13 cellular contexts compared by ENCODE assay signal in genomic region chr12:56146492-56147460, GRCh38. TPM values are rescaled to one million over a fixed set of nuclear protein-coding genes. Genes with fewer than 3 reads are reported as not detected.
DNase-seq lines count a peak whose midpoint lies in the region; ATAC-seq, FAIRE-seq and TF ChIP-seq lines count a peak whose summit lies in the region.
"Had no signal": no experiment of that assay in that cellular context is flagged by ENCODE, and none has a peak within 500 bp of the region (broad histone marks: within the 10 kb centered on the region; RNA-seq: fewer than 3 reads in every experiment).

No MANE protein-coding gene starts in this region.

- H3K4me2 ChIP-seq in hepatocyte, result no peak overlapping the region

- intact Hi-C loops in adrenal gland (cut with DNase I), result no loop called here

- peak overlapping the region; percentile 51 to 81 (median 69) for H3K27ac ChIP-seq in adrenal gland
- peak overlapping the region; percentile 21 for H3K27ac ChIP-seq in hepatocyte
- peak overlapping the region in 1 of 2 donors; percentile 21 for H3K27ac ChIP-seq in small intestine (ENCODE audit: low read depth in 1 of 2, low read length in 1 of 2)

- 33 to 37% (median 35%) methylated on average over 13 of the region's 13 CpGs for WGBS in adrenal gland, 4 donors
- WGBS in hepatocyte (ENCODE audit: low lambda C conversion rate, missing lambda C conversion rate), result 80% methylated on average over 13 of the region's 13 CpGs
- 61 to 70% (median 66%) methylated on average over 13 of the region's 13 CpGs for WGBS in small intestine, 3 donors

- H3K27me3 Mint-ChIP-seq in T-helper 2 cell treated with Interferon-gamma antibody and Interleukin-4, amounts not matched to agents 5 μg/mL and 100 μg/mL, for 36 hours (ENCODE audit: low read depth), result no peaks in the 10 kb centered on the region
- H3K27me3 Mint-ChIP-seq in nephron progenitor cell (ENCODE audit: low read depth, poor library complexity), result peaks cover 4% of the 10 kb centered on the region

- ATAC-seq in HG02678 (IDR thresholded peaks at IDR 0.05; ENCODE audit: unreplicated experiment) (no peak), SK-N-SH treated with all-trans-retinoic acid at 6 μM for 48 hours (no peak)

- H3K79me2 ChIP-seq in hepatocyte, result no peaks in the 10 kb centered on the region

- H3K9me3 ChIP-seq in adrenal gland (replicated peaks in 1 of 3) (no peaks in the 10 kb centered on the region), hepatocyte (ENCODE audit: low read depth) (no peaks in the 10 kb centered on the region), small intestine (ENCODE audit: control insufficient read depth, low read depth) (no peaks in the 10 kb centered on the region)

- no peaks in the 10 kb centered on the region for H4K20me1 ChIP-seq in hepatocyte (ENCODE audit: insufficient read depth, poor library complexity, severe bottlenecking)

- H3K27me3 ChIP-seq in adrenal gland (no peaks in the 10 kb centered on the region), hepatocyte (no peaks in the 10 kb centered on the region), small intestine (ENCODE audit: control insufficient read depth in 2 of 2, insufficient read depth in 2 of 2, low read length in 2 of 2) (no peaks in the 10 kb centered on the region)

- FAIRE-seq in small intestine (lab: Jason Lieb, UNC), result no peak
- FAIRE-seq: urothelium cell line had no signal

- H3K36me3 ChIP-seq in adrenal gland (replicated peaks in 1 of 2) (peaks cover 0 to 34% of the 10 kb centered on the region in 2 donors), hepatocyte (replicated peaks; ENCODE audit: insufficient read depth, low read depth) (no peaks in the 10 kb centered on the region), small intestine (ENCODE audit: control insufficient read depth in 2 of 2, insufficient read depth in 2 of 2, low read length in 2 of 2) (peaks cover 3 to 10% of the 10 kb centered on the region in 2 donors)

- TF ChIP-seq CTCF in adrenal gland (IDR thresholded peaks at IDR 0.05), result no peak
- no peak for TF ChIP-seq CTCF in hepatocyte (IDR thresholded peaks at IDR 0.05; ENCODE audit: poor library complexity)
- TF ChIP-seq CTCF in nephron progenitor cell (IDR thresholded peaks at IDR 0.05), result no peak

- DNase-seq in T-helper 2 cell treated with Interferon-gamma antibody and Interleukin-4, amounts not matched to agents 5 μg/mL and 100 μg/mL, for 36 hours (ENCODE audit: low spot score), result no peak
- DNase-seq in T-helper 2 cell (no peak), adrenal gland (peak; percentile 66 to 87 (median 77)), hepatocyte (ENCODE audit: low spot score) (peak; percentile 41), small intestine (peak; percentile 61), nephron progenitor cell (no peak)
- DNase-seq: amniotic stem cell; effector CD4-positive, alpha-beta T cell; KG1; NCI-H2081 had no signal

- peak overlapping the region; percentile 50 for H3K27ac Mint-ChIP-seq in T-helper 2 cell treated with Interferon-gamma antibody and Interleukin-4, amounts not matched to agents 5 μg/mL and 100 μg/mL, for 36 hours
- H3K27ac Mint-ChIP-seq in nephron progenitor cell, result no peak overlapping the region

- no peaks in the 10 kb centered on the region for H3K9me2 ChIP-seq in hepatocyte (replicated peaks; ENCODE audit: insufficient read depth)

- no peak overlapping the region for H2AFZ ChIP-seq in hepatocyte

- no peak overlapping the region for H3K4me3 Mint-ChIP-seq in T-helper 2 cell treated with Interferon-gamma antibody and Interleukin-4, amounts not matched to agents 5 μg/mL and 100 μg/mL, for 36 hours
- no peak overlapping the region for H3K4me3 Mint-ChIP-seq in nephron progenitor cell

- H3K9me3 Mint-ChIP-seq in T-helper 2 cell treated with Interferon-gamma antibody and Interleukin-4, amounts not matched to agents 5 μg/mL and 100 μg/mL, for 36 hours, result no peaks in the 10 kb centered on the region
- H3K9me3 Mint-ChIP-seq in nephron progenitor cell, result no peaks in the 10 kb centered on the region

- peaks cover 44% of the 10 kb centered on the region for H3K36me3 Mint-ChIP-seq in T-helper 2 cell treated with Interferon-gamma antibody and Interleukin-4, amounts not matched to agents 5 μg/mL and 100 μg/mL, for 36 hours (ENCODE audit: low read depth)
- peaks cover 31% of the 10 kb centered on the region for H3K36me3 Mint-ChIP-seq in nephron progenitor cell (ENCODE audit: low read depth)

- no peak overlapping the region for H3K4me3 ChIP-seq in adrenal gland
- no peak overlapping the region for H3K4me3 ChIP-seq in hepatocyte
- no peak overlapping the region for H3K4me3 ChIP-seq in small intestine (ENCODE audit: low read depth in 1 of 2, low read length in 2 of 2)

- peak in 1 of 2 donors; percentile 7 for TF ChIP-seq POLR2A in adrenal gland (IDR thresholded peaks at IDR 0.05)

- H3K4me1 Mint-ChIP-seq in T-helper 2 cell treated with Interferon-gamma antibody and Interleukin-4, amounts not matched to agents 5 μg/mL and 100 μg/mL, for 36 hours (ENCODE audit: low read depth), result peaks cover 30% of the 10 kb centered on the region
- peaks cover 11% of the 10 kb centered on the region for H3K4me1 Mint-ChIP-seq in nephron progenitor cell

- peaks cover 23 to 28% of the 10 kb centered on the region in 2 donors for H3K4me1 ChIP-seq in adrenal gland (replicated peaks in 1 of 2)
- H3K4me1 ChIP-seq in hepatocyte (ENCODE audit: insufficient read depth), result peaks cover 18% of the 10 kb centered on the region
- no peaks in the 10 kb centered on the region for H3K4me1 ChIP-seq in small intestine (ENCODE audit: control insufficient read depth in 2 of 2, insufficient read depth in 1 of 2, low read depth in 1 of 2, low read length in 1 of 2)

TF ChIP-seq in SK-N-SH treated with all-trans-retinoic acid at 6 μM for 48 hours, 23 proteins besides CTCF, POLR2A, EP300 and RAD21:
- TF ChIP-seq ZFP3 (CRISPR knock-in tag; IDR thresholded peaks at IDR 0.05), result no peak
- no peak for TF ChIP-seq SNAI2 (CRISPR knock-in tag; IDR thresholded peaks at IDR 0.05)
- no peak for TF ChIP-seq BACH2 (CRISPR knock-in tag; IDR thresholded peaks at IDR 0.05; ENCODE audit: borderline replicate concordance)

RNA-seq across cellular contexts. Expression of gene MYL6B, which starts 5.6 kb away (rescaled TPM):
- total RNA-seq in adrenal gland (10 to 100 TPM; 28.0 to 89.3 (median 60.0) TPM), hepatocyte (80.6 and 98.1 TPM in 2 replicates)
- polyA plus RNA-seq in adrenal gland (100 to 1,000 TPM in 2 of 3 donors, 10 to 100 TPM in 1; 33.4 to 129 (median 118) TPM), hepatocyte (82.2 and 83.9 TPM in 2 replicates), small intestine (10 to 100 TPM; 24.8 to 31.2 (median 28.6) TPM)

RNA-seq across cellular contexts. Expression of gene MYL6, which starts 11.4 kb away (rescaled TPM):
- total RNA-seq in adrenal gland, result 1,000 to 10,000 TPM; 1,276 to 1,610 (median 1,571) TPM
- 1,000 to 10,000 TPM; 1,464 to 3,646 (median 1,841) TPM for polyA plus RNA-seq in adrenal gland
- total RNA-seq in hepatocyte, result 1,441 and 1,490 TPM in 2 replicates
- 2,273 and 2,387 TPM in 2 replicates for polyA plus RNA-seq in hepatocyte
- 1,000 to 10,000 TPM; 2,556 to 4,316 (median 3,376) TPM for polyA plus RNA-seq in small intestine

RNA-seq across cellular contexts. Expression of gene ESYT1, which starts 18.7 kb away (rescaled TPM):
- total RNA-seq in adrenal gland, result 100 to 1,000 TPM in 7 of 8 donors, 10 to 100 TPM in 1; 95.5 to 156 (median 127) TPM
- polyA plus RNA-seq in adrenal gland, result 100 to 1,000 TPM in 1 of 3 donors, 10 to 100 TPM in 2; 27.2 to 103 (median 35.4) TPM
- 44.9 and 52.3 TPM in 2 replicates for total RNA-seq in hepatocyte
- 40.0 and 43.8 TPM in 2 replicates for polyA plus RNA-seq in hepatocyte
- polyA plus RNA-seq in small intestine, result 10 to 100 TPM in 1 of 3 donors, 1 to 10 TPM in 2; 2.7 to 51.8 (median 7.8) TPM

RNA-seq across cellular contexts. Expression of gene ZC3H10, which starts 28.7 kb away (rescaled TPM):
- total RNA-seq in adrenal gland (10 to 100 TPM in 3 of 8 donors, 1 to 10 TPM in 5; 4.3 to 15.0 (median 8.8) TPM), hepatocyte (3.7 and 9.0 TPM in 2 replicates)
- polyA plus RNA-seq in adrenal gland (1 to 10 TPM; 2.2 to 5.5 (median 5.0) TPM), hepatocyte (2.2 and 5.7 TPM in 2 replicates), small intestine (1 to 10 TPM; 1.1 to 2.8 (median 1.3) TPM)

RNA-seq across cellular contexts. Expression of gene RPL41, which starts 30.3 kb away (rescaled TPM):
- total RNA-seq in adrenal gland (1,000 to 10,000 TPM; 1,635 to 4,364 (median 3,125) TPM), hepatocyte (2,379 and 2,801 TPM in 2 replicates)
- polyA plus RNA-seq in adrenal gland (1,000 to 10,000 TPM; 2,153 to 6,204 (median 2,446) TPM), hepatocyte (2,115 and 2,240 TPM in 2 replicates), small intestine (1,000 to 10,000 TPM; 3,267 to 7,277 (median 6,102) TPM)

Comparison
In these comparisons a context has a peak if more than half of its experiments do, and no peak if none do; other contexts are left out.
1. DNase-seq: peak in adrenal gland (7 of 7), hepatocyte (single experiment) and small intestine (single experiment); none in T-helper 2 cell treated with Interferon-gamma antibody and Interleukin-4, amounts not matched to agents 5 μg/mL and 100 μg/mL, for 36 hours (single experiment), T-helper 2 cell (0 of 5) and nephron progenitor cell (single experiment).